In genomic region chr2:24046930-24047702, GRCh38 we compare ENCODE assay signal across 8 cellular contexts. TPM values are rescaled to one million over a fixed set of nuclear protein-coding genes. Genes with fewer than 3 reads are reported as not detected.
DNase-seq lines count a peak whose midpoint lies in the region; ATAC-seq, FAIRE-seq and TF ChIP-seq lines count a peak whose summit lies in the region.

A gene with protein sequence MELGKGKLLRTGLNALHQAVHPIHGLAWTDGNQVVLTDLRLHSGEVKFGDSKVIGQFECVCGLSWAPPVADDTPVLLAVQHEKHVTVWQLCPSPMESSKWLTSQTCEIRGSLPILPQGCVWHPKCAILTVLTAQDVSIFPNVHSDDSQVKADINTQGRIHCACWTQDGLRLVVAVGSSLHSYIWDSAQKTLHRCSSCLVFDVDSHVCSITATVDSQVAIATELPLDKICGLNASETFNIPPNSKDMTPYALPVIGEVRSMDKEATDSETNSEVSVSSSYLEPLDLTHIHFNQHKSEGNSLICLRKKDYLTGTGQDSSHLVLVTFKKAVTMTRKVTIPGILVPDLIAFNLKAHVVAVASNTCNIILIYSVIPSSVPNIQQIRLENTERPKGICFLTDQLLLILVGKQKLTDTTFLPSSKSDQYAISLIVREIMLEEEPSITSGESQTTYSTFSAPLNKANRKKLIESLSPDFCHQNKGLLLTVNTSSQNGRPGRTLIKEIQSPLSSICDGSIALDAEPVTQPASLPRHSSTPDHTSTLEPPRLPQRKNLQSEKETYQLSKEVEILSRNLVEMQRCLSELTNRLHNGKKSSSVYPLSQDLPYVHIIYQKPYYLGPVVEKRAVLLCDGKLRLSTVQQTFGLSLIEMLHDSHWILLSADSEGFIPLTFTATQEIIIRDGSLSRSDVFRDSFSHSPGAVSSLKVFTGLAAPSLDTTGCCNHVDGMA (minus strand): TSS chr2:24047391. CDS start chr2:24039494, 7,897 bp downstream.

- no peaks in the 10 kb centered on the region for H3K36me3 ChIP-seq in astrocyte (ENCODE audit: insufficient read depth, low read length)
- no peaks in the 10 kb centered on the region for H3K36me3 ChIP-seq in rectal smooth muscle tissue (ENCODE audit: control insufficient read depth, insufficient read depth, low read length)

- H3K9me3 Mint-ChIP-seq in T-helper 2 cell treated with Interferon-gamma antibody and Interleukin-4, amounts not matched to agents 5 μg/mL and 100 μg/mL, for 36 hours = no peaks in the 10 kb centered on the region
- H3K9me3 Mint-ChIP-seq in astrocyte (ENCODE audit: unreplicated experiment) = no peaks in the 10 kb centered on the region

- peaks cover 2% of the 10 kb centered on the region for H3K27me3 Mint-ChIP-seq in T-helper 2 cell treated with Interferon-gamma antibody and Interleukin-4, amounts not matched to agents 5 μg/mL and 100 μg/mL, for 36 hours (ENCODE audit: low read depth)
- H3K27me3 Mint-ChIP-seq in astrocyte (ENCODE audit: low read depth, unreplicated experiment) = no peaks in the 10 kb centered on the region

- peak within 1 kb of the TSS; percentile 85 for H2AFZ ChIP-seq in astrocyte (ENCODE audit: low read depth, low read length)

- no peaks in the 10 kb centered on the region for H3K9me3 ChIP-seq in astrocyte (ENCODE audit: insufficient read depth, low read depth, low read length)

- peak within 1 kb of the TSS; percentile 100 for H3K4me3 Mint-ChIP-seq in T-helper 2 cell treated with Interferon-gamma antibody and Interleukin-4, amounts not matched to agents 5 μg/mL and 100 μg/mL, for 36 hours
- peak within 1 kb of the TSS; percentile 100 for H3K4me3 Mint-ChIP-seq in astrocyte (ENCODE audit: unreplicated experiment)

- ATAC-seq in GM18502 (IDR thresholded peaks at IDR 0.05; ENCODE audit: poor library complexity, unreplicated experiment) (peak; percentile 99), HG02970 (IDR thresholded peaks at IDR 0.05; ENCODE audit: low FRiP score, unreplicated experiment) (peak; percentile 96)

- H3K27ac ChIP-seq in astrocyte (ENCODE audit: low read depth, low read length) (peak within 1 kb of the TSS; percentile 63), rectal smooth muscle tissue (ENCODE audit: low read depth, low read length) (peak within 1 kb of the TSS; percentile 53)

- no peaks in the 10 kb centered on the region for H4K20me1 ChIP-seq in astrocyte (ENCODE audit: insufficient read depth, low read length)

- peak within 1 kb of the TSS; percentile 94 for H3K9ac ChIP-seq in astrocyte (ENCODE audit: low read length)
- H3K9ac ChIP-seq in rectal smooth muscle tissue (ENCODE audit: low read length) = peak within 1 kb of the TSS; percentile 46

- H3K4me2 ChIP-seq in astrocyte (ENCODE audit: low read length) = peak within 1 kb of the TSS; percentile 92

- DNase-seq in NCI-H1930 (lab: John Stamatoyannopoulos, UW) = peak; percentile 96
- peak; percentile 96 for DNase-seq in T-helper 2 cell treated with Interferon-gamma antibody and Interleukin-4, amounts not matched to agents 5 μg/mL and 100 μg/mL, for 36 hours (ENCODE audit: low spot score)
- peak; percentile 99 for DNase-seq in astrocyte (ENCODE audit: low read depth)
- DNase-seq in hepatic stellate cell (ENCODE audit: low spot score) = peak; percentile 95
- no peak for DNase-seq in cortex of kidney (lab: John Stamatoyannopoulos, UW)

- H3K36me3 Mint-ChIP-seq in T-helper 2 cell treated with Interferon-gamma antibody and Interleukin-4, amounts not matched to agents 5 μg/mL and 100 μg/mL, for 36 hours (ENCODE audit: low read depth) = peaks cover 5% of the 10 kb centered on the region
- no peaks in the 10 kb centered on the region for H3K36me3 Mint-ChIP-seq in astrocyte (ENCODE audit: low read depth, unreplicated experiment)

- peaks cover 21% of the 10 kb centered on the region for H3K4me1 Mint-ChIP-seq in T-helper 2 cell treated with Interferon-gamma antibody and Interleukin-4, amounts not matched to agents 5 μg/mL and 100 μg/mL, for 36 hours (ENCODE audit: low read depth)
- H3K4me1 Mint-ChIP-seq in astrocyte (ENCODE audit: low read depth, unreplicated experiment) = peaks cover 9% of the 10 kb centered on the region

- peaks cover 37% of the 10 kb centered on the region for H3K79me2 ChIP-seq in astrocyte (ENCODE audit: insufficient read depth, low read length)

- TF ChIP-seq CTCF in astrocyte (IDR thresholded peaks at IDR 0.05; ENCODE audit: insufficient read depth, low read depth, low read length) = no peak

- no peaks in the 10 kb centered on the region for H3K27me3 ChIP-seq in astrocyte (ENCODE audit: insufficient read depth, low read length)
- peaks cover 4% of the 10 kb centered on the region for H3K27me3 ChIP-seq in rectal smooth muscle tissue (ENCODE audit: control insufficient read depth, insufficient read depth, low read length)

- H3K4me1 ChIP-seq in astrocyte (ENCODE audit: insufficient read depth, low read length) (peaks cover 13% of the 10 kb centered on the region), rectal smooth muscle tissue (ENCODE audit: control insufficient read depth, insufficient read depth, low read length) (peaks cover 3% of the 10 kb centered on the region)

- peak within 1 kb of the TSS; percentile 95 for H3K27ac Mint-ChIP-seq in T-helper 2 cell treated with Interferon-gamma antibody and Interleukin-4, amounts not matched to agents 5 μg/mL and 100 μg/mL, for 36 hours
- peak within 1 kb of the TSS; percentile 94 for H3K27ac Mint-ChIP-seq in astrocyte (ENCODE audit: unreplicated experiment)

- H3K4me3 ChIP-seq in astrocyte (ENCODE audit: insufficient read depth, low read depth, low read length) (peak within 1 kb of the TSS; percentile 94), rectal smooth muscle tissue (ENCODE audit: low read length) (peak within 1 kb of the TSS; percentile 79)

- FAIRE-seq in astrocyte (lab: Jason Lieb, UNC) = peak; percentile 80

RNA-seq across cellular contexts. Expression of the gene that starts here (rescaled TPM):
- 10.3 and 17.4 TPM in 2 replicates for total RNA-seq in astrocyte
